Comparison of ENCODE assay signal across 8 cellular contexts in genomic region chr1:155610257-155610647, GRCh38. TPM values are rescaled to one million over a fixed set of nuclear protein-coding genes. Genes with fewer than 3 reads are reported as not detected.
A peak's percentile ranks its signal among the peaks of the same experiment; 100 is the strongest.
DNase-seq lines count a peak whose midpoint lies in the region; ATAC-seq, FAIRE-seq and TF ChIP-seq lines count a peak whose summit lies in the region.
"Not testable (repeated sequence)": the region's sequence is repeated elsewhere in the genome, so short reads cannot be mapped to it uniquely, and the experiment has no call there.

No MANE protein-coding gene starts in this region.

- TF ChIP-seq RAD21 in K562 (CRISPR knock-in tag; conservative IDR thresholded peaks at IDR 0.05 in 1 of 2, IDR thresholded peaks at IDR 0.05 in 1 of 2) = not testable (repeated sequence)

- intact Hi-C loops in K562 (cut with micrococcal nuclease); Right ventricle myocardium superior (cut with DNase I): not testable (repeated sequence)

- not testable (repeated sequence) for TF ChIP-seq EP300 in K562 (IDR thresholded peaks at IDR 0.05; ENCODE audit: low read length)

- not testable (repeated sequence) for H3K79me2 ChIP-seq in K562 (ENCODE audit: control insufficient read depth, insufficient read depth, low read length); smooth muscle cell (ENCODE audit: low read depth)

- peaks cover 0 to 13% of the 10 kb centered on the region in 2 experiments; a peak in 2 of 5 replicates for H3K4me1 ChIP-seq in K562 (replicated peaks in 1 of 2; ENCODE audit: control insufficient read depth in 2 of 2, insufficient read depth in 2 of 2, low read length in 2 of 2)
- H3K4me1 ChIP-seq in mucosa of rectum (ENCODE audit: control insufficient read depth in 2 of 2, insufficient read depth in 2 of 2, low read length in 2 of 2); smooth muscle cell (ENCODE audit: low read depth): not testable (repeated sequence)

- not testable (repeated sequence) for FAIRE-seq in K562 (lab: Jason Lieb, UNC)

- in situ Hi-C loops in K562 (cut with MboI) = loop anchor here (5.0 kb wide), 1 partner anchor 137 kb away; no protein-coding TSS in a partner anchor

- peaks cover 17% of the 10 kb centered on the region; the same call in 2 of the 3 replicates for H3K36me3 ChIP-seq in K562 (ENCODE audit: control insufficient read depth, insufficient read depth, low read length)
- H3K36me3 ChIP-seq in mucosa of rectum (ENCODE audit: control insufficient read depth in 2 of 2, insufficient read depth in 2 of 2, low read length in 2 of 2); smooth muscle cell (ENCODE audit: low read depth): not testable (repeated sequence)

- H3K27me3 ChIP-seq in K562 (ENCODE audit: control insufficient read depth in 2 of 2, insufficient read depth in 2 of 2, low read length in 2 of 2); mucosa of rectum (ENCODE audit: control insufficient read depth in 2 of 2, insufficient read depth in 2 of 2, low read length in 2 of 2); smooth muscle cell (ENCODE audit: low read depth): not testable (repeated sequence)

- not testable (repeated sequence) for TF ChIP-seq POLR2A in K562 (conservative IDR thresholded peaks at IDR 0.05)

- TF ChIP-seq CTCF in AG09309 (IDR thresholded peaks at IDR 0.05; ENCODE audit: control insufficient read depth, insufficient read depth, low read depth, low read length, missing control alignments); K562 (IDR thresholded peaks at IDR 0.05 in 2 of 3, conservative IDR thresholded peaks at IDR 0.05 in 1 of 3; ENCODE audit: insufficient read depth in 2 of 3, low read depth in 1 of 3, low read length in 3 of 3); smooth muscle cell (IDR thresholded peaks at IDR 0.05; ENCODE audit: borderline replicate concordance, insufficient read depth, poor library complexity, severe bottlenecking): not testable (repeated sequence)

- peak overlapping the region; percentile 58; the same call in 1 of the 2 replicates for H3K4me2 ChIP-seq in K562 (ENCODE audit: insufficient read depth, low read length)
- peak overlapping the region; percentile 78 for H3K4me2 ChIP-seq in smooth muscle cell

- ATAC-seq in GM19351 (IDR thresholded peaks at IDR 0.05; ENCODE audit: unreplicated experiment) (peak; percentile 20), HG03196 (IDR thresholded peaks at IDR 0.05; ENCODE audit: unreplicated experiment) (peak; percentile 9), SK-N-SH treated with all-trans-retinoic acid at 6 μM for 48 hours (peak; percentile 65), K562 (peak; percentile 52), Right ventricle myocardium superior (ENCODE audit: poor library complexity) (peak; percentile 47)

- H3K4me3 ChIP-seq in AG09309 (ENCODE audit: control insufficient read depth, low read depth, low read length) = peak overlapping the region; percentile 47
- peak overlapping the region; percentile 45 for H3K4me3 ChIP-seq in K562
- peak overlapping the region; percentile 48 to 93 for H3K4me3 ChIP-seq in mucosa of rectum (ENCODE audit: low read length in 2 of 2)
- peak overlapping the region; percentile 74 for H3K4me3 ChIP-seq in smooth muscle cell

- BruUV-seq in K562 (replicated peaks; lab: Mats Ljungman, UMichigan) = not testable (repeated sequence)

- H3K9me1 ChIP-seq in K562 (ENCODE audit: control insufficient read depth, insufficient read depth, low read length) = not testable (repeated sequence)

- H3K27ac ChIP-seq in K562 (ENCODE audit: extremely low read depth, low read depth, low read length); mucosa of rectum (ENCODE audit: low read depth in 2 of 2, low read length in 2 of 2); smooth muscle cell (ENCODE audit: low read depth): not testable (repeated sequence)

- H4K20me1 ChIP-seq in K562 (replicated peaks; ENCODE audit: control insufficient read depth, insufficient read depth, low read length); smooth muscle cell (ENCODE audit: low read depth): not testable (repeated sequence)

- H3K9ac ChIP-seq in K562 (ENCODE audit: insufficient read depth in 1 of 2, low read depth in 2 of 2, low read length in 2 of 2) = peak overlapping the region in 1 of 2 experiments; percentile 78; a peak in 3 of 4 replicates
- H3K9ac ChIP-seq in mucosa of rectum (ENCODE audit: low read depth in 1 of 2, low read length in 2 of 2); smooth muscle cell (ENCODE audit: low read depth): not testable (repeated sequence)

- WGBS in K562 (ENCODE audit: insufficient coverage, low coverage, missing lambda C conversion rate) = no CpG with 5 or more reads among the region's 33 CpGs
- 17% methylated on average over 1 of the region's 33 CpGs for WGBS in smooth muscle cell (ENCODE audit: low lambda C conversion rate)

- POLR2A ChIA-PET in K562 (lab: Yijun Ruan, JAX) = interaction anchor here (0.8 kb wide), 1 partner anchor 12 kb away, joined by 3 read pairs; no protein-coding TSS in a partner anchor

- not testable (repeated sequence) for H3F3A ChIP-seq in smooth muscle cell (ENCODE audit: low read depth)

- H2AFZ ChIP-seq in K562 (ENCODE audit: low read depth, low read length); smooth muscle cell (ENCODE audit: low read depth): not testable (repeated sequence)

- not testable (repeated sequence) for H3K9me3 ChIP-seq in K562 (replicated peaks; ENCODE audit: control insufficient read depth, insufficient read depth, low read depth, low read length); mucosa of rectum (ENCODE audit: control insufficient read depth in 2 of 2, low read length in 2 of 2); smooth muscle cell (replicated peaks; ENCODE audit: low read depth)

- DNase-seq in AG09309 (ENCODE audit: low read depth); K562 (ENCODE audit: extremely low read depth in 1 of 4, low spot score in 3 of 4); Right ventricle myocardium superior; smooth muscle cell (lab: John Stamatoyannopoulos, UW; ENCODE audit: unreplicated experiment): not testable (repeated sequence)

- CTCF ChIA-PET in K562 (lab: Yijun Ruan, JAX; ENCODE audit: low intra/inter-chr PET ratio) = not testable (repeated sequence)

TF ChIP-seq in K562, 482 proteins besides CTCF, POLR2A, EP300 and RAD21:
- TF ChIP-seq NRF1 (conservative IDR thresholded peaks at IDR 0.05 in 1 of 2, IDR thresholded peaks at IDR 0.05 in 1 of 2) = peak in 1 of 2 experiments; percentile 53

RNA-seq across cellular contexts. Expression of gene MSTO1, which starts 0.2 kb away (rescaled TPM):
- 343 and 576 TPM in 2 replicates for total RNA-seq in K562 (2011; cell fraction: chromatin; rRNA removed; ENCODE audit: low replicate concordance)
- 343 and 349 TPM in 2 replicates for total RNA-seq in K562 (2011; cell fraction: nucleolus; rRNA removed)
- 217 and 256 TPM in 2 replicates for total RNA-seq in K562 (2011; cell fraction: nucleoplasm; rRNA removed)
- total RNA-seq in K562 (2014; rRNA removed) (48.0 and 55.8 TPM in 2 replicates), K562 (2014; rRNA removed; fragmentation: Illumina TruSeq; extraction: Trizol) (42.6 and 44.9 TPM in 2 replicates), K562 (2015; rRNA removed; fragmentation: Illumina TruSeq; extraction: Trizol) (45.2 and 47.3 TPM in 2 replicates), K562 (2021) (67.6 and 71.1 TPM in 2 replicates), Right ventricle myocardium superior (9.7 TPM), smooth muscle cell (13.3 and 17.5 TPM in 2 replicates)
- polyA plus RNA-seq in K562 (2011; rRNA removed) (37.6 and 56.2 TPM in 2 replicates), K562 (2014; fragmentation: Illumina TruSeq; extraction: Trizol) (55.4 and 58.5 TPM in 2 replicates), K562 (2014; fragmentation: Nextera tagmentation; extraction: Ambion mirVana) (10 to 100 TPM; 18.8 to 21.6 TPM), K562 (2014; rRNA removed) (56.7 and 69.0 TPM in 2 replicates), smooth muscle cell (36.5 and 41.2 TPM in 2 replicates)
- polyA plus RNA-seq in K562 (2011; cell fraction: cytosol; rRNA removed) = 29.5 and 46.2 TPM in 2 replicates
- 499 and 561 TPM in 2 replicates for polyA plus RNA-seq in K562 (2011; cell fraction: nucleus; rRNA removed)
- 58.5 and 64.0 TPM in 2 replicates for polyA plus RNA-seq in K562 (2012)
- polyA minus RNA-seq in K562 (2011; rRNA and poly(A)+ RNA removed) = 45.9 and 57.2 TPM in 2 replicates
- 16.1 and 22.0 TPM in 2 replicates for polyA minus RNA-seq in K562 (2011; cell fraction: cytosol; rRNA and poly(A)+ RNA removed)
- polyA minus RNA-seq in K562 (2011; cell fraction: nucleus; rRNA and poly(A)+ RNA removed) = 194 and 218 TPM in 2 replicates

RNA-seq across cellular contexts. Expression of gene ASH1L, which starts 47.6 kb away (rescaled TPM):
- 72.5 and 248 TPM in 2 replicates for total RNA-seq in K562 (2011; cell fraction: chromatin; rRNA removed; ENCODE audit: low replicate concordance)
- total RNA-seq in K562 (2011; cell fraction: nucleolus; rRNA removed) = 35.7 and 56.7 TPM in 2 replicates
- total RNA-seq in K562 (2011; cell fraction: nucleoplasm; rRNA removed) = 84.0 and 86.9 TPM in 2 replicates
- total RNA-seq in K562 (2014; rRNA removed) = 10.7 and 12.7 TPM in 2 replicates
- total RNA-seq in K562 (2014; rRNA removed; fragmentation: Illumina TruSeq; extraction: Trizol) = 17.2 and 19.1 TPM in 2 replicates
- total RNA-seq in K562 (2015; rRNA removed; fragmentation: Illumina TruSeq; extraction: Trizol) = 23.3 and 24.2 TPM in 2 replicates
- 20.2 and 22.7 TPM in 2 replicates for total RNA-seq in K562 (2021)
- 16.7 and 18.6 TPM in 2 replicates for polyA plus RNA-seq in K562 (2011; rRNA removed)
- 9.3 and 12.1 TPM in 2 replicates for polyA plus RNA-seq in K562 (2011; cell fraction: cytosol; rRNA removed)
- 36.7 and 37.9 TPM in 2 replicates for polyA plus RNA-seq in K562 (2011; cell fraction: nucleus; rRNA removed)
- polyA plus RNA-seq in K562 (2012) = 8.7 and 11.7 TPM in 2 replicates
- 11.9 and 14.6 TPM in 2 replicates for polyA plus RNA-seq in K562 (2014; fragmentation: Illumina TruSeq; extraction: Trizol)
- polyA plus RNA-seq in K562 (2014; fragmentation: Nextera tagmentation; extraction: Ambion mirVana) = 1 to 10 TPM; 2.0 to 6.0 TPM
- polyA plus RNA-seq in K562 (2014; rRNA removed) = 8.8 and 11.4 TPM in 2 replicates
- 54.6 and 68.2 TPM in 2 replicates for polyA minus RNA-seq in K562 (2011; rRNA and poly(A)+ RNA removed)
- polyA minus RNA-seq in K562 (2011; cell fraction: cytosol; rRNA and poly(A)+ RNA removed) = 15.4 and 19.6 TPM in 2 replicates
- 38.5 and 74.9 TPM in 2 replicates for polyA minus RNA-seq in K562 (2011; cell fraction: nucleus; rRNA and poly(A)+ RNA removed)
- total RNA-seq in Right ventricle myocardium superior = 41.3 TPM
- 34.0 and 38.7 TPM in 2 replicates for total RNA-seq in smooth muscle cell
- polyA plus RNA-seq in smooth muscle cell = 9.2 and 15.0 TPM in 2 replicates

Comparison
In these comparisons a context has a peak if more than half of its experiments do, and no peak if none do; other contexts are left out.
1. ATAC-seq: peak in every context shown above with its lines; median percentile 65 in SK-N-SH treated with all-trans-retinoic acid at 6 μM for 48 hours; 52 in K562; 47 in Right ventricle myocardium superior; 20 in GM19351; 9 in HG03196.